In genomic region chr11:90219438-90219837, GRCh38 we compare ENCODE assay signal across 15 cellular contexts. TPM values are rescaled to one million over a fixed set of nuclear protein-coding genes. Genes with fewer than 3 reads are reported as not detected.
DNase-seq lines count a peak whose midpoint lies in the region; ATAC-seq and TF ChIP-seq lines count a peak whose summit lies in the region.
"Had no signal": no experiment of that assay in that cellular context is flagged by ENCODE, and none has a peak within 500 bp of the region (broad histone marks: within the 10 kb centered on the region; RNA-seq: fewer than 3 reads in every experiment).

No MANE protein-coding gene starts in this region.

- no peak for TF ChIP-seq CTCF in RWPE1 (conservative IDR thresholded peaks at IDR 0.05; ENCODE audit: low read depth)

- H3K27me3 Mint-ChIP-seq in stimulated activated naive CD8-positive, alpha-beta T cell treated with anti-CD3 and anti-CD28 coated beads, Interleukin-15, Interleukin-2, amounts not matched to agents 100 ng/mL and 50 ng/mL, for 24 hours, result no peaks in the 10 kb centered on the region
- H3K27me3 Mint-ChIP-seq in immature natural killer cell (ENCODE audit: low read depth in 3 of 3), result peaks cover 8 to 18% (median 9%) of the 10 kb centered on the region in 3 donors

- DNase-seq in stimulated activated naive CD8-positive, alpha-beta T cell treated with anti-CD3 and anti-CD28 coated beads, Interleukin-15, Interleukin-2, amounts not matched to agents 100 U/mL and 50 U/mL, for 24 hours, result no peak
- DNase-seq in RWPE1 (ENCODE audit: low spot score) (no peak), immature natural killer cell (no peak), SKM-1 (lab: John Stamatoyannopoulos, UW; ENCODE audit: unreplicated experiment) (no peak), cerebellar cortex (ENCODE audit: low spot score) (no peak)
- DNase-seq: activated CD4-positive, alpha-beta T cell treated with anti-CD3 and anti-CD28 coated beads, Interleukin-2, amount 50 U/mL, for 4 hours; BE2C; DMS79; NCI-H1436 treated with DMSO at 0.1 percent for 48 hours; NCI-H345; psoas muscle had no signal

- peak overlapping the region; percentile 94 for H3K4me3 Mint-ChIP-seq in stimulated activated naive CD8-positive, alpha-beta T cell treated with anti-CD3 and anti-CD28 coated beads, Interleukin-15, Interleukin-2, amounts not matched to agents 100 ng/mL and 50 ng/mL, for 24 hours
- H3K4me3 Mint-ChIP-seq in immature natural killer cell, result peak overlapping the region in 1 of 5 donors; percentile 91

- no peaks in the 10 kb centered on the region for H3K9me3 Mint-ChIP-seq in stimulated activated naive CD8-positive, alpha-beta T cell treated with anti-CD3 and anti-CD28 coated beads, Interleukin-15, Interleukin-2, amounts not matched to agents 100 ng/mL and 50 ng/mL, for 24 hours
- H3K9me3 Mint-ChIP-seq in immature natural killer cell, result no peaks in the 10 kb centered on the region

- H3K36me3 Mint-ChIP-seq in stimulated activated naive CD8-positive, alpha-beta T cell treated with anti-CD3 and anti-CD28 coated beads, Interleukin-15, Interleukin-2, amounts not matched to agents 100 ng/mL and 50 ng/mL, for 24 hours (ENCODE audit: low read depth), result peaks cover 53% of the 10 kb centered on the region
- peaks cover 0 to 4% (median 3%) of the 10 kb centered on the region in 3 donors for H3K36me3 Mint-ChIP-seq in immature natural killer cell

- no peak for ATAC-seq in stimulated activated naive CD8-positive, alpha-beta T cell treated with anti-CD3 and anti-CD28 coated beads, Interleukin-15, Interleukin-2, amounts not matched to agents 100 U/mL and 50 U/mL, for 24 hours
- no peak for ATAC-seq in GM19324 (IDR thresholded peaks at IDR 0.05; ENCODE audit: low FRiP score, unreplicated experiment)
- ATAC-seq: left lobe of liver, psoas muscle had no signal

- H3K27ac ChIP-seq in RWPE1, result peak overlapping the region; percentile 49
- H3K27ac ChIP-seq: breast epithelium had no signal

- H3K4me1 Mint-ChIP-seq in stimulated activated naive CD8-positive, alpha-beta T cell treated with anti-CD3 and anti-CD28 coated beads, Interleukin-15, Interleukin-2, amounts not matched to agents 100 ng/mL and 50 ng/mL, for 24 hours (ENCODE audit: low read depth), result peaks cover 69% of the 10 kb centered on the region
- peaks cover 66 to 88% of the 10 kb centered on the region in 2 donors for H3K4me1 Mint-ChIP-seq in immature natural killer cell

- peak overlapping the region; percentile 57 for H3K27ac Mint-ChIP-seq in stimulated activated naive CD8-positive, alpha-beta T cell treated with anti-CD3 and anti-CD28 coated beads, Interleukin-15, Interleukin-2, amounts not matched to agents 100 ng/mL and 50 ng/mL, for 24 hours
- peak overlapping the region in 4 of 6 donors; percentile 13 to 50 (median 20) for H3K27ac Mint-ChIP-seq in immature natural killer cell

- CTCF ChIA-PET in RWPE1 (lab: Yijun Ruan, JAX), result interaction anchor here (0.6 to 1.8 kb wide), 2 partner anchors 15 to 1764 kb away, joined by 3 to 5 read pairs; no protein-coding TSS in a partner anchor

- POLR2A ChIA-PET in RWPE1 (lab: Yijun Ruan, JAX; ENCODE audit: low non-redundant PET), result no interaction called here

RNA-seq across cellular contexts. Expression of gene CHORDC1, which starts 3.4 kb away (rescaled TPM):
- 10 to 100 TPM in 2 of 3 donors, 1 to 10 TPM in 1; 9.8 to 30.9 (median 10.2) TPM for polyA plus RNA-seq in immature natural killer cell
